ENCODE assay signal across 15 cellular contexts in genomic region chr12:91921555-91921954, GRCh38.
DNase-seq lines count a peak whose midpoint lies in the region; ATAC-seq and TF ChIP-seq lines count a peak whose summit lies in the region.
"Had no signal": no experiment of that assay in that cellular context is flagged by ENCODE, and none has a peak within 500 bp of the region (broad histone marks: within the 10 kb centered on the region; RNA-seq: fewer than 3 reads in every experiment).

No MANE protein-coding gene starts in this region.

- H3K4me3 Mint-ChIP-seq in activated naive CD8-positive, alpha-beta T cell = no peak overlapping the region
- no peak overlapping the region for H3K4me3 Mint-ChIP-seq in activated naive CD8-positive, alpha-beta T cell treated with anti-CD3 and anti-CD28 coated beads, Interleukin-2, amount 50 U/mL, for 24 hours
- no peak overlapping the region for H3K4me3 Mint-ChIP-seq in activated T-helper 17 cell treated with anti-CD3 and anti-CD28 coated beads, Interleukin-2, amount 50 U/mL, for 72 hours
- no peak overlapping the region for H3K4me3 Mint-ChIP-seq in stimulated activated effector memory CD8-positive, alpha-beta T cell treated with anti-CD3 and anti-CD28 coated beads, Interleukin-12 subunit alpha, Interleukin-12 subunit beta, amount 100 ng/mL, for 72 hours
- H3K4me3 Mint-ChIP-seq in HFFc6 = no peak overlapping the region
- H3K4me3 Mint-ChIP-seq: CD4-positive, alpha-beta T cell had no signal

- peaks cover 7% of the 10 kb centered on the region for H3K9me3 Mint-ChIP-seq in activated naive CD8-positive, alpha-beta T cell (ENCODE audit: low read depth)
- H3K9me3 Mint-ChIP-seq in activated naive CD8-positive, alpha-beta T cell treated with anti-CD3 and anti-CD28 coated beads, Interleukin-2, amount 50 U/mL, for 24 hours = peaks cover 20% of the 10 kb centered on the region
- H3K9me3 Mint-ChIP-seq in activated T-helper 17 cell treated with anti-CD3 and anti-CD28 coated beads, Interleukin-2, amount 50 U/mL, for 72 hours = peaks cover 9% of the 10 kb centered on the region
- H3K9me3 Mint-ChIP-seq in stimulated activated effector memory CD8-positive, alpha-beta T cell treated with anti-CD3 and anti-CD28 coated beads, Interleukin-12 subunit alpha, Interleukin-12 subunit beta, amount 100 ng/mL, for 72 hours = no peaks in the 10 kb centered on the region
- no peaks in the 10 kb centered on the region for H3K9me3 Mint-ChIP-seq in HFFc6

- peak overlapping the region; percentile 22 for H3K27ac Mint-ChIP-seq in activated naive CD8-positive, alpha-beta T cell
- no peak overlapping the region for H3K27ac Mint-ChIP-seq in activated naive CD8-positive, alpha-beta T cell treated with anti-CD3 and anti-CD28 coated beads, Interleukin-2, amount 50 U/mL, for 24 hours
- H3K27ac Mint-ChIP-seq in activated T-helper 17 cell treated with anti-CD3 and anti-CD28 coated beads, Interleukin-2, amount 50 U/mL, for 72 hours = peak overlapping the region; percentile 48
- H3K27ac Mint-ChIP-seq in stimulated activated effector memory CD8-positive, alpha-beta T cell treated with anti-CD3 and anti-CD28 coated beads, Interleukin-12 subunit alpha, Interleukin-12 subunit beta, amount 100 ng/mL, for 72 hours = peak overlapping the region; percentile 58
- no peak overlapping the region for H3K27ac Mint-ChIP-seq in HFFc6
- H3K27ac Mint-ChIP-seq: CD4-positive, alpha-beta T cell had no signal

- ATAC-seq in activated naive CD8-positive, alpha-beta T cell treated with anti-CD3 and anti-CD28 coated beads, Interleukin-2, amount 50 U/mL, for 24 hours = no peak
- ATAC-seq in activated T-helper 17 cell treated with anti-CD3 and anti-CD28 coated beads, Interleukin-2, amount 50 U/mL, for 72 hours (replicated peaks) = no peak
- no peak for ATAC-seq in stimulated activated effector memory CD8-positive, alpha-beta T cell treated with anti-CD3 and anti-CD28 coated beads, Interleukin-12 subunit alpha, Interleukin-12 subunit beta, amount 100 ng/mL, for 72 hours
- ATAC-seq in GM18861 (IDR thresholded peaks at IDR 0.05; ENCODE audit: unreplicated experiment) = no peak
- ATAC-seq: HepG2 had no signal

- H3K27me3 Mint-ChIP-seq in activated naive CD8-positive, alpha-beta T cell = no peaks in the 10 kb centered on the region
- H3K27me3 Mint-ChIP-seq in activated naive CD8-positive, alpha-beta T cell treated with anti-CD3 and anti-CD28 coated beads, Interleukin-2, amount 50 U/mL, for 24 hours = no peaks in the 10 kb centered on the region
- H3K27me3 Mint-ChIP-seq in activated T-helper 17 cell treated with anti-CD3 and anti-CD28 coated beads, Interleukin-2, amount 50 U/mL, for 72 hours = no peaks in the 10 kb centered on the region
- peaks cover 1% of the 10 kb centered on the region; the same call in 1 of the 2 replicates for H3K27me3 Mint-ChIP-seq in HFFc6 (ENCODE audit: insufficient read depth)
- H3K27me3 Mint-ChIP-seq: CD4-positive, alpha-beta T cell had no signal

- H3K36me3 Mint-ChIP-seq in activated naive CD8-positive, alpha-beta T cell = peaks cover 8% of the 10 kb centered on the region
- no peaks in the 10 kb centered on the region for H3K36me3 Mint-ChIP-seq in activated naive CD8-positive, alpha-beta T cell treated with anti-CD3 and anti-CD28 coated beads, Interleukin-2, amount 50 U/mL, for 24 hours (ENCODE audit: low read depth)
- H3K36me3 Mint-ChIP-seq in activated T-helper 17 cell treated with anti-CD3 and anti-CD28 coated beads, Interleukin-2, amount 50 U/mL, for 72 hours (ENCODE audit: low read depth) = no peaks in the 10 kb centered on the region
- H3K36me3 Mint-ChIP-seq in stimulated activated effector memory CD8-positive, alpha-beta T cell treated with anti-CD3 and anti-CD28 coated beads, Interleukin-12 subunit alpha, Interleukin-12 subunit beta, amount 100 ng/mL, for 72 hours = no peaks in the 10 kb centered on the region
- no peaks in the 10 kb centered on the region for H3K36me3 Mint-ChIP-seq in HFFc6 (ENCODE audit: low read depth)

- no peak for DNase-seq in activated naive CD8-positive, alpha-beta T cell treated with anti-CD3 and anti-CD28 coated beads, Interleukin-2, amount 50 U/mL, for 24 hours
- DNase-seq in fibroblast of peridontal ligament (ENCODE audit: extremely low read depth) = peak; percentile 51
- no peak for DNase-seq in stimulated activated effector memory CD8-positive, alpha-beta T cell treated with anti-CD3 and anti-CD28 coated beads, Interleukin-12 subunit alpha, Interleukin-12 subunit beta, amount 100 ng/mL, for 72 hours (ENCODE audit: low spot score in 2 of 2)
- DNase-seq in HPDE6-E6E7 (ENCODE audit: extremely low spot score) = no peak
- DNase-seq in HFFc6 = no peak
- DNase-seq: Calu3; CD4-positive, alpha-beta T cell; DMS79 treated with DMSO at 0.1 percent for 48 hours; Karpas-422; NCI-H1436; NCI-H2107 had no signal

- TF ChIP-seq CTCF in HFFc6 (IDR thresholded peaks at IDR 0.05) = no peak

- peaks cover 36% of the 10 kb centered on the region for H3K4me1 Mint-ChIP-seq in activated naive CD8-positive, alpha-beta T cell (ENCODE audit: low read depth)
- peaks cover 20% of the 10 kb centered on the region for H3K4me1 Mint-ChIP-seq in activated naive CD8-positive, alpha-beta T cell treated with anti-CD3 and anti-CD28 coated beads, Interleukin-2, amount 50 U/mL, for 24 hours
- peaks cover 17% of the 10 kb centered on the region for H3K4me1 Mint-ChIP-seq in activated T-helper 17 cell treated with anti-CD3 and anti-CD28 coated beads, Interleukin-2, amount 50 U/mL, for 72 hours
- H3K4me1 Mint-ChIP-seq in stimulated activated effector memory CD8-positive, alpha-beta T cell treated with anti-CD3 and anti-CD28 coated beads, Interleukin-12 subunit alpha, Interleukin-12 subunit beta, amount 100 ng/mL, for 72 hours = peaks cover 16% of the 10 kb centered on the region
- H3K4me1 Mint-ChIP-seq in HFFc6 (ENCODE audit: low read depth) = peaks cover 11% of the 10 kb centered on the region

Comparison
In these comparisons a context has a peak if more than half of its experiments do, and no peak if none do; other contexts are left out.
1. H3K27ac Mint-ChIP-seq: peak in activated naive CD8-positive, alpha-beta T cell (single experiment), activated T-helper 17 cell treated with anti-CD3 and anti-CD28 coated beads, Interleukin-2, amount 50 U/mL, for 72 hours (single experiment) and stimulated activated effector memory CD8-positive, alpha-beta T cell treated with anti-CD3 and anti-CD28 coated beads, Interleukin-12 subunit alpha, Interleukin-12 subunit beta, amount 100 ng/mL, for 72 hours (single experiment); none in activated naive CD8-positive, alpha-beta T cell treated with anti-CD3 and anti-CD28 coated beads, Interleukin-2, amount 50 U/mL, for 24 hours (single experiment) and HFFc6 (single experiment).